1 cellular context compared by ENCODE assay signal in the genomic region with DNA sequence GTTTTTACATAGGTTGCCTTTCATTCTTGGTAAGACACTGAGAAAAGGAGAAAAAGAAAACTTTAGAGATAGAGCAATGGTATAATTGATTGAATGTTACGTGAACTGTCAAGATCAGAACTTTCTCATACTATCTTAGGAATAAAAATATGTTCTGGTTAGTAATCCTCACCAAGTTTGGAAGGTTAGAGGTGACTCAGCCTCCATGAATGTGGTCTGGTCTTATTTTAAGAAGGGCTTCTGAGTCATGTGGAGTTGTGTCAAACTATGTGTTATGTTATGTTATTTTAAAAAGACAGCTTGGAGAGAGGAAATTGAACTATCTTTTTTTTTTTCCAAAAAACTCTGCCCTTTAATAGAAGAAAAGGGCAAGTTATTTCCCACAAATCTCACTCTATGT.
TF ChIP-seq lines count a peak whose summit lies in the region.

No MANE protein-coding gene starts in this region.

TF ChIP-seq in HCT116, 20 proteins besides CTCF, POLR2A, EP300 and RAD21 (continued from another document):
- TF ChIP-seq, protein P1, sequence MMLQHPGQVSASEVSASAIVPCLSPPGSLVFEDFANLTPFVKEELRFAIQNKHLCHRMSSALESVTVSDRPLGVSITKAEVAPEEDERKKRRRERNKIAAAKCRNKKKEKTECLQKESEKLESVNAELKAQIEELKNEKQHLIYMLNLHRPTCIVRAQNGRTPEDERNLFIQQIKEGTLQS (IDR thresholded peaks at IDR 0.05): no peak
- no peak for TF ChIP-seq POLR2AphosphoS5 (IDR thresholded peaks at IDR 0.05; ENCODE audit: low read depth, low read length)
